ENCODE assay signal across 10 cellular contexts in genomic region chr13:110339975-110340550, GRCh38. TPM values are rescaled to one million over a fixed set of nuclear protein-coding genes. Genes with fewer than 3 reads are reported as not detected.
DNase-seq lines count a peak whose midpoint lies in the region; ATAC-seq and TF ChIP-seq lines count a peak whose summit lies in the region.
"Had no signal": no experiment of that assay in that cellular context is flagged by ENCODE, and none has a peak within 500 bp of the region (broad histone marks: within the 10 kb centered on the region; RNA-seq: fewer than 3 reads in every experiment).

No MANE protein-coding gene starts in this region.

- H3K9me3 Mint-ChIP-seq in activated T-cell treated with anti-CD3 and anti-CD28 coated beads, Interleukin-2, amount 50 U/mL, for 72 hours, result peaks cover 0 to 3% of the 10 kb centered on the region in 2 donors
- no peaks in the 10 kb centered on the region for H3K9me3 Mint-ChIP-seq in activated T-cell treated with anti-CD3 and anti-CD28 coated beads, Interleukin-2, amount 50 U/mL, for 4 hours
- no peaks in the 10 kb centered on the region for H3K9me3 Mint-ChIP-seq in central memory CD8-positive, alpha-beta T cell

- H3K9me3 ChIP-seq in muscle layer of colon (ENCODE audit: low read length), result no peaks in the 10 kb centered on the region
- H3K9me3 ChIP-seq in thyroid gland, result no peaks in the 10 kb centered on the region

- H3K9ac ChIP-seq in muscle layer of colon (ENCODE audit: low read length), result peak overlapping the region; percentile 36

- H3K4me3 ChIP-seq in muscle layer of colon (ENCODE audit: low read depth in 1 of 2, low read length in 2 of 2) (peak overlapping the region in 1 of 2 donors; percentile 43), thyroid gland (replicated peaks in 1 of 3) (no peak overlapping the region)

- H3K4me3 Mint-ChIP-seq in activated T-cell treated with anti-CD3 and anti-CD28 coated beads, Interleukin-2, amount 50 U/mL, for 72 hours, result peak overlapping the region; percentile 71 to 75
- H3K4me3 Mint-ChIP-seq in activated T-cell treated with anti-CD3 and anti-CD28 coated beads, Interleukin-2, amount 50 U/mL, for 4 hours, result no peak overlapping the region
- H3K4me3 Mint-ChIP-seq in central memory CD8-positive, alpha-beta T cell, result peak overlapping the region; percentile 17

- peaks cover 44% of the 10 kb centered on the region for H3K4me1 Mint-ChIP-seq in activated T-cell treated with anti-CD3 and anti-CD28 coated beads, Interleukin-2, amount 50 U/mL, for 72 hours (ENCODE audit: low read depth)
- H3K4me1 Mint-ChIP-seq in activated T-cell treated with anti-CD3 and anti-CD28 coated beads, Interleukin-2, amount 50 U/mL, for 4 hours (ENCODE audit: low read depth), result peaks cover 28% of the 10 kb centered on the region
- peaks cover 17% of the 10 kb centered on the region for H3K4me1 Mint-ChIP-seq in central memory CD8-positive, alpha-beta T cell

- TF ChIP-seq CTCF in thyroid gland (IDR thresholded peaks at IDR 0.05), result no peak

- no peaks in the 10 kb centered on the region for H3K27me3 ChIP-seq in muscle layer of colon (ENCODE audit: control insufficient read depth in 1 of 2, insufficient read depth in 2 of 2, low read length in 2 of 2)
- H3K27me3 ChIP-seq in thyroid gland, result no peaks in the 10 kb centered on the region

- ATAC-seq in activated T-cell treated with anti-CD3 and anti-CD28 coated beads, Interleukin-2, amount 50 U/mL, for 72 hours (replicated peaks in 1 of 2), result no peak
- ATAC-seq in activated T-cell treated with anti-CD3 and anti-CD28 coated beads, Interleukin-2, amount 50 U/mL, for 4 hours, result no peak
- no peak for ATAC-seq in central memory CD8-positive, alpha-beta T cell (replicated peaks; ENCODE audit: extremely low read depth, poor library complexity, severe bottlenecking)
- ATAC-seq in GM19467 (IDR thresholded peaks at IDR 0.05; ENCODE audit: unreplicated experiment) (no peak), HG03025 (IDR thresholded peaks at IDR 0.05; ENCODE audit: low FRiP score, unreplicated experiment) (no peak)

- peak overlapping the region; percentile 96 for H3K27ac Mint-ChIP-seq in activated T-cell treated with anti-CD3 and anti-CD28 coated beads, Interleukin-2, amount 50 U/mL, for 72 hours
- no peak overlapping the region for H3K27ac Mint-ChIP-seq in central memory CD8-positive, alpha-beta T cell (ENCODE audit: low read depth)

- H3K27ac ChIP-seq in muscle layer of colon (ENCODE audit: low read depth, low read length) (peak overlapping the region; percentile 92), thyroid gland (peak overlapping the region in 2 of 3 donors; percentile 90 to 92)

- 83 to 84% methylated on average over 9 of the region's 9 CpGs for WGBS in thyroid gland, 2 donors

- DNase-seq in activated T-cell treated with anti-CD3 and anti-CD28 coated beads, Interleukin-2, amount 50 U/mL, for 72 hours, result no peak
- no peak for DNase-seq in activated T-cell treated with anti-CD3 and anti-CD28 coated beads, Interleukin-2, amount 50 U/mL, for 4 hours
- no peak for DNase-seq in central memory CD8-positive, alpha-beta T cell (ENCODE audit: low spot score in 2 of 2)
- no peak for DNase-seq in thyroid gland
- no peak for DNase-seq in Ammon's horn (ENCODE audit: low spot score)
- DNase-seq: effector CD8-positive, alpha-beta T cell; OCI-M1 had no signal

- H3K4me1 ChIP-seq in muscle layer of colon (ENCODE audit: insufficient read depth, low read length), result peaks cover 90% of the 10 kb centered on the region
- H3K4me1 ChIP-seq in thyroid gland, result peaks cover 33 to 66% of the 10 kb centered on the region in 2 donors

- no peak for TF ChIP-seq POLR2A in thyroid gland (IDR thresholded peaks at IDR 0.05)

- intact Hi-C loops in thyroid gland (cut with DNase I), result no loop called here

- H3K36me3 Mint-ChIP-seq in activated T-cell treated with anti-CD3 and anti-CD28 coated beads, Interleukin-2, amount 50 U/mL, for 72 hours (ENCODE audit: insufficient read depth in 2 of 2), result peaks cover 0 to 2% of the 10 kb centered on the region in 2 donors
- no peaks in the 10 kb centered on the region for H3K36me3 Mint-ChIP-seq in activated T-cell treated with anti-CD3 and anti-CD28 coated beads, Interleukin-2, amount 50 U/mL, for 4 hours (ENCODE audit: insufficient read depth)
- H3K36me3 Mint-ChIP-seq in central memory CD8-positive, alpha-beta T cell (ENCODE audit: insufficient read depth), result no peaks in the 10 kb centered on the region

- no peaks in the 10 kb centered on the region for H3K36me3 ChIP-seq in muscle layer of colon (ENCODE audit: insufficient read depth, low read length)
- H3K36me3 ChIP-seq in thyroid gland, result no peaks in the 10 kb centered on the region

- H3K27me3 Mint-ChIP-seq in activated T-cell treated with anti-CD3 and anti-CD28 coated beads, Interleukin-2, amount 50 U/mL, for 72 hours (ENCODE audit: low read depth), result peaks cover 42% of the 10 kb centered on the region
- H3K27me3 Mint-ChIP-seq in activated T-cell treated with anti-CD3 and anti-CD28 coated beads, Interleukin-2, amount 50 U/mL, for 4 hours (ENCODE audit: low read depth), result peaks cover 18% of the 10 kb centered on the region
- H3K27me3 Mint-ChIP-seq in central memory CD8-positive, alpha-beta T cell, result peaks cover 41% of the 10 kb centered on the region

RNA-seq across cellular contexts. Expression of gene COL4A2, which starts 33.0 kb away (rescaled TPM):
- not detected for total RNA-seq in activated T-cell treated with anti-CD3 and anti-CD28 coated beads, Interleukin-2, amount 50 U/mL, for 72 hours
- total RNA-seq in activated T-cell treated with anti-CD3 and anti-CD28 coated beads, Interleukin-2, amount 50 U/mL, for 4 hours, result 1 to 10 TPM in 2 of 3 donors, under 1 TPM in 1; 0.63 to 1.2 (median 1.1) TPM
- total RNA-seq in thyroid gland, result 100 to 1,000 TPM in 3 of 4 donors, 10 to 100 TPM in 1; 97.6 to 193 (median 131) TPM

RNA-seq across cellular contexts. Expression of gene COL4A1, which starts 33.1 kb away (rescaled TPM):
- total RNA-seq in activated T-cell treated with anti-CD3 and anti-CD28 coated beads, Interleukin-2, amount 50 U/mL, for 72 hours, result under 1 TPM in 1 of 2 donors, not detected in 1; 0.19 TPM
- under 1 TPM; 0.42 to 0.66 (median 0.54) TPM for total RNA-seq in activated T-cell treated with anti-CD3 and anti-CD28 coated beads, Interleukin-2, amount 50 U/mL, for 4 hours
- total RNA-seq in thyroid gland, result 100 to 1,000 TPM in 2 of 4 donors, 10 to 100 TPM in 2; 71.3 to 161 (median 112) TPM

Comparison
In these comparisons a context has a peak if more than half of its experiments do, and no peak if none do; other contexts are left out.
1. RNA of gene COL4A2, which starts 33.0 kb away (total RNA-seq): 97.6 to 193 TPM in thyroid gland; 0.63 to 1.2 TPM in activated T-cell treated with anti-CD3 and anti-CD28 coated beads, Interleukin-2, amount 50 U/mL, for 4 hours and not detected in activated T-cell treated with anti-CD3 and anti-CD28 coated beads, Interleukin-2, amount 50 U/mL, for 72 hours; every median in the first group is over 10 times any median in the second.
2. RNA of gene COL4A1, which starts 33.1 kb away (total RNA-seq): 71.3 to 161 TPM in thyroid gland; 0.42 to 0.66 TPM in activated T-cell treated with anti-CD3 and anti-CD28 coated beads, Interleukin-2, amount 50 U/mL, for 4 hours and 0.19 TPM in activated T-cell treated with anti-CD3 and anti-CD28 coated beads, Interleukin-2, amount 50 U/mL, for 72 hours; every median in the first group is over 10 times any median in the second.